6 cellular contexts compared by ENCODE assay signal in the genomic region with DNA sequence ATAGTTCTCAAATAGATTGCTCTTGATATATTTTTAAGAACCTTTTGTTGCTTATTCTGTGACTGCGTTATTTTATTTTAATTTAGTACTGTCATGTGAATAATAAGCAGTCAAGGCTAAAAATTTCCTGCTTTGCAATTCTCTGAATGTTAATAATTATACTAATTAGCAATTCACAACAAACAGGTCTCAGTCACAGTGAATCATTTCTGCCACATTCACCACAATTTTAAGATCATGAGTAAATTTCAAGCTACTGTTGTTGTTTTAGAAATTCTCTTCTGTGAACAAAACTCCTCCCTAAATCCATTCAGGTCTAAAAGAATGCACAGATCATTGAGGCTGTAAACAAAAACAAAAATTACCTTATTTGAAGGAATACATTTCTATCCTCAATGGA.
"Had no signal": no experiment of that assay in that cellular context is flagged by ENCODE, and none has a peak within 500 bp of the region (broad histone marks: within the 10 kb centered on the region; RNA-seq: fewer than 3 reads in every experiment).

No MANE protein-coding gene starts in this region.

- DNase-seq: GOT3, H7, HFFc6, KBM-7 had no signal

- H3K36me3 ChIP-seq: HAP-1 had no signal

- H3K27ac ChIP-seq: HL-60 had no signal

- H3K4me3 ChIP-seq: HAP-1 had no signal

- H3K9me3 ChIP-seq: HAP-1 had no signal
